In the genomic region with DNA sequence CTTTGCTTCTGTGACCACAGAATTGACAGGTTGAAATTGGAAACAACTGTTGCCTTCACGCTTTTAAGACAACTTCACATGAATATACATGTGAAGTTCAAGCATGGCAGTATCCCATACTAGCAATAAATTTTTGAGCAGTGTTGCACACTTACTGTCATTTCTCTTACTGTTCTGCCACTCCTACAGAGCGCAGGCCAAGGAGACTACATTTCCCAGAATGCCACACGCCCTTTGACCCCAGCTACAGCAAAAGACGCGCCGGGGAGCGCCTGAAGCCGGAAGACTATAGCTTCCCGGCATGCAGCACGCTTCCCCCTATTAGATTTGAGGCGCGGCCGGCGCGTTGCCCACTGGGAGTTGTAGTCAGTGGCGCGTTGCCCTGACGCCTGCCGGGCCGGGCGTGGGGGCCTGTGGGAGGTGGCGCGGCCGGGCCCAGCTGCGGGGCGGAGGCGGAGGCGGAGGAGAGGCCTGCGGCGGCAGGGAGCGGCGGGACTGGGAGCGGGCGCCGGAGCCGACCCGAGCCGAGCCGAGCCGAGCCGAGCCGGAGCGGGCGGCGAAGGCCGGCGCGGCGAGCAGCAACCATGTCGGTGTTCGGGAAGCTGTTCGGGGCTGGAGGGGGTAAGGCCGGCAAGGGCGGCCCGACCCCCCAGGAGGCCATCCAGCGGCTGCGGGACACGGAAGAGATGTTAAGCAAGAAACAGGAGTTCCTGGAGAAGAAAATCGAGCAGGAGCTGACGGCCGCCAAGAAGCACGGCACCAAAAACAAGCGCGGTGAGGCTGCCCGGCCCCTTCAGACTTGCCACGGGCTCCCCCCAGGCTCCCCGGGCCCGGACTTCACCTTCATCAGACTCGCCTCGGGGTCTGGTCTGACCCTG, we compare ENCODE assay signal across 8 cellular contexts. TPM values are rescaled to one million over a fixed set of nuclear protein-coding genes. Genes with fewer than 3 reads are reported as not detected.
DNase-seq lines count a peak whose midpoint lies in the region; TF ChIP-seq lines count a peak whose summit lies in the region.

CHMP4B (plus strand) TSS at position 464 of the 878 bp plus-strand sequence; CDS start at position 585, 121 bp downstream.

- peaks cover 10% of the 10 kb centered on the region; the same call in 1 of the 2 replicates for H3K79me2 ChIP-seq in H9 (ENCODE audit: insufficient read depth, low read length)
- H3K79me2 ChIP-seq in neural cell (replicated peaks; ENCODE audit: insufficient read depth, low read length): peaks cover 39% of the 10 kb centered on the region

- DNase-seq in ELR (ENCODE audit: low read depth) (peak; percentile 100), H9 (peak; percentile 99), MG63 (peak; percentile 98), SIG-M5 (lab: John Stamatoyannopoulos, UW) (peak; percentile 94), activated gamma-delta T cell (lab: John Stamatoyannopoulos, UW) (peak; percentile 98), fibroblast of the conjunctiva (ENCODE audit: low read depth) (peak; percentile 97), stomach (peak; percentile 100)

- peak within 1 kb of the TSS; percentile 85 for H3K9ac ChIP-seq in H9 (ENCODE audit: extremely low read depth, insufficient read length, low read length)
- H3K9ac ChIP-seq in neural cell (ENCODE audit: low read length): peak within 1 kb of the TSS; percentile 85

- H3K27me3 ChIP-seq in H9 (ENCODE audit: insufficient read depth, low read length): no peaks in the 10 kb centered on the region
- H3K27me3 ChIP-seq in MG63: no peaks in the 10 kb centered on the region
- H3K27me3 ChIP-seq in neural cell (ENCODE audit: insufficient read depth, low read depth, low read length): no peaks in the 10 kb centered on the region
- H3K27me3 ChIP-seq in stomach: no peaks in the 10 kb centered on the region

- TF ChIP-seq POLR2A in stomach (IDR thresholded peaks at IDR 0.05): no peak

- peaks cover 13% of the 10 kb centered on the region for H3K23me2 ChIP-seq in H9 (ENCODE audit: insufficient read length, low read depth, low read length, poor library complexity, severe bottlenecking)

- no peak within 1 kb of the TSS for H4K8ac ChIP-seq in H9 (replicated peaks; ENCODE audit: insufficient read length, low read depth, low read length)

- no peaks in the 10 kb centered on the region; a peak in 2 of 7 replicates for H3K36me3 Mint-ChIP-seq in H9 (ENCODE audit: insufficient read depth in 1 of 3, low read depth in 3 of 3)

- peak within 1 kb of the TSS; percentile 77 for H3K14ac ChIP-seq in H9 (ENCODE audit: insufficient read depth, low read length)

- H4K20me1 ChIP-seq in H9 (ENCODE audit: control insufficient read depth, insufficient read depth, insufficient read length) (no peaks in the 10 kb centered on the region), neural cell (ENCODE audit: insufficient read depth) (no peaks in the 10 kb centered on the region)

- H3K56ac ChIP-seq in H9 (ENCODE audit: insufficient read length, low read depth, low read length): no peak within 1 kb of the TSS

- peak within 1 kb of the TSS; percentile 93 to 100 for H3K4me3 Mint-ChIP-seq in H9

- no peak within 1 kb of the TSS for H2BK15ac ChIP-seq in H9 (ENCODE audit: low read depth, low read length)

- no peak within 1 kb of the TSS for H2BK20ac ChIP-seq in H9 (ENCODE audit: low read depth, low read length, poor library complexity, severe bottlenecking)

- H2BK5ac ChIP-seq in H9 (ENCODE audit: insufficient read length, low read length): no peak within 1 kb of the TSS

- H2BK12ac ChIP-seq in H9 (ENCODE audit: insufficient read length, low read depth, low read length): no peak within 1 kb of the TSS

- no peak within 1 kb of the TSS for H4K91ac ChIP-seq in H9 (ENCODE audit: insufficient read length, low read depth, low read length)

- H3K27ac ChIP-seq in H9 (ENCODE audit: insufficient read length, low read depth, low read length) (no peak within 1 kb of the TSS), neural cell (ENCODE audit: low read length) (peak within 1 kb of the TSS; percentile 63), stomach (peak within 1 kb of the TSS; percentile 64 to 99 (median 94))

- H3K4ac ChIP-seq in H9 (ENCODE audit: low read depth, low read length): no peak within 1 kb of the TSS

- no peak within 1 kb of the TSS for H3T11ph ChIP-seq in H9 (ENCODE audit: low read length)

- H3K4me1 Mint-ChIP-seq in H9: peaks cover 17 to 22% of the 10 kb centered on the region in 2 experiments

- TF ChIP-seq CTCF in H9 (conservative IDR thresholded peaks at IDR 0.05): no peak
- peak; percentile 45 for TF ChIP-seq CTCF in neural cell (IDR thresholded peaks at IDR 0.05; ENCODE audit: poor library complexity, severe bottlenecking)
- no peak for TF ChIP-seq CTCF in stomach (IDR thresholded peaks at IDR 0.05)

- H2AK5ac ChIP-seq in H9 (ENCODE audit: insufficient read length, low read length): no peak within 1 kb of the TSS

- intact Hi-C loops in stomach (cut with DNase I; ENCODE audit: low total_unique reads): no loop called here

- H3K79me1 ChIP-seq in H9 (ENCODE audit: insufficient read depth, low read depth, low read length, poor library complexity, severe bottlenecking): peaks cover 3% of the 10 kb centered on the region

- peak; percentile 45 for TF ChIP-seq EP300 in neural cell (conservative IDR thresholded peaks at IDR 0.05; ENCODE audit: poor library complexity, severe bottlenecking)
- TF ChIP-seq EP300 in stomach (IDR thresholded peaks at IDR 0.05): no peak

- peak within 1 kb of the TSS; percentile 18 to 98 (median 78) for H3K27ac Mint-ChIP-seq in H9

- H3K9me2 ChIP-seq in neural cell (ENCODE audit: insufficient read depth, low read length): no peaks in the 10 kb centered on the region

- peak within 1 kb of the TSS; percentile 73 for H3K4me2 ChIP-seq in H9 (ENCODE audit: insufficient read depth, insufficient read length, low read length)
- H3K4me2 ChIP-seq in neural cell (ENCODE audit: low read length): peak within 1 kb of the TSS; percentile 86

- H3K18ac ChIP-seq in H9 (ENCODE audit: insufficient read length, low read depth, low read length): peak within 1 kb of the TSS; percentile 29

- H4K5ac ChIP-seq in H9 (ENCODE audit: insufficient read length, low read depth, low read length): no peak within 1 kb of the TSS

- H2AFZ ChIP-seq in H9 (ENCODE audit: low read length) (no peak within 1 kb of the TSS), neural cell (ENCODE audit: low read depth, low read length) (peak within 1 kb of the TSS; percentile 60)

- no peak within 1 kb of the TSS for H3K23ac ChIP-seq in H9 (ENCODE audit: insufficient read length, low read depth, low read length)

- TF ChIP-seq RAD21 in neural cell (conservative IDR thresholded peaks at IDR 0.05): peak; percentile 45

- H3K4me3 ChIP-seq in MG63 (peak within 1 kb of the TSS; percentile 85), neural cell (ENCODE audit: low read length) (peak within 1 kb of the TSS; percentile 95), stomach (peak within 1 kb of the TSS; percentile 78 to 96 (median 88))

- no peaks in the 10 kb centered on the region for H3K27me3 Mint-ChIP-seq in H9 (ENCODE audit: low read depth)

- H3K9me3 ChIP-seq in H9 (ENCODE audit: control insufficient read depth, low read depth, low read length) (no peaks in the 10 kb centered on the region), MG63 (no peaks in the 10 kb centered on the region), neural cell (ENCODE audit: low read length) (no peaks in the 10 kb centered on the region), stomach (no peaks in the 10 kb centered on the region)

- no peaks in the 10 kb centered on the region for H3K4me1 ChIP-seq in H9 (ENCODE audit: insufficient read depth, low read length)
- peaks cover 34 to 47% (median 42%) of the 10 kb centered on the region in 4 donors for H3K4me1 ChIP-seq in stomach

- H2BK120ac ChIP-seq in H9 (ENCODE audit: low read depth, low read length, poor library complexity, severe bottlenecking): no peak within 1 kb of the TSS

- no peaks in the 10 kb centered on the region for H3F3A ChIP-seq in neural cell (ENCODE audit: insufficient read depth, low read length, poor library complexity, severe bottlenecking)

- H3K36me3 ChIP-seq in MG63 (peaks cover 8% of the 10 kb centered on the region), neural cell (ENCODE audit: insufficient read depth, low read length) (no peaks in the 10 kb centered on the region), stomach (peaks cover 0 to 9% (median 3%) of the 10 kb centered on the region in 4 donors)

- no CpG with 5 or more reads among the region's 70 CpGs for WGBS in H9 (ENCODE audit: extremely low coverage, insufficient read length, low lambda C conversion rate)
- WGBS in stomach, 5 donors: 0 to 1% (median 0%) methylated on average over 41 to 70 of the region's 70 CpGs

- no peaks in the 10 kb centered on the region; a peak in 1 of 5 replicates for H3K9me3 Mint-ChIP-seq in H9

TF ChIP-seq in neural cell, 6 proteins besides CTCF, POLR2A, EP300 and RAD21 (continues in another document):
- TF ChIP-seq SMC3 (conservative IDR thresholded peaks at IDR 0.05; ENCODE audit: poor library complexity) (peak; percentile 58), EZH2 (IDR thresholded peaks at IDR 0.05; ENCODE audit: borderline replicate concordance, insufficient read depth, low read length, poor library complexity, severe bottlenecking) (no peak), POLR2AphosphoS5 (IDR thresholded peaks at IDR 0.05) (peak; percentile 70), TAF1 (IDR thresholded peaks at IDR 0.05; ENCODE audit: low read depth) (peak; percentile 69), MXI1 (conservative IDR thresholded peaks at IDR 0.05; ENCODE audit: poor library complexity, severe bottlenecking) (peak; percentile 74)

RNA-seq across cellular contexts. Expression of gene CHMP4B, which starts in this region (rescaled TPM):
- total RNA-seq in H9 (2021) (94.9 and 97.9 TPM in 2 replicates), stomach (100 to 1,000 TPM in 1 of 5 donors, 10 to 100 TPM in 4; 48.4 to 119 (median 75.0) TPM)
- 73.9 and 82.3 TPM in 2 replicates for total RNA-seq in MG63 (2014; rRNA removed; shearing (Covaris generic); ENCODE audit: low replicate concordance)
- polyA plus RNA-seq in neural cell (78.9 and 83.8 TPM in 2 replicates), stomach (100 to 1,000 TPM; 117 to 166 (median 118) TPM)
- polyA minus RNA-seq in neural cell: 43.1 and 43.8 TPM in 2 replicates
